In genomic region chr6:44662461-44663121, GRCh38 we compare ENCODE assay signal across 1 cellular context.
TF ChIP-seq lines count a peak whose summit lies in the region.

No MANE protein-coding gene starts in this region.

TF ChIP-seq in IMR-90, 13 proteins besides CTCF, POLR2A, EP300 and RAD21 (continued from another document):
- TF ChIP-seq USF2 (IDR thresholded peaks at IDR 0.05; ENCODE audit: low read depth, low read length) (no peak), MXI1 (IDR thresholded peaks at IDR 0.05; ENCODE audit: borderline replicate concordance, low read depth, low read length) (no peak), RCOR1 (IDR thresholded peaks at IDR 0.05; ENCODE audit: insufficient replicate concordance, low read length) (no peak), BHLHE40 (IDR thresholded peaks at IDR 0.05; ENCODE audit: low read depth, low read length) (no peak), NFE2L2 (IDR thresholded peaks at IDR 0.05; ENCODE audit: low read depth, low read length) (no peak), RFX5 (IDR thresholded peaks at IDR 0.05; ENCODE audit: low read depth, low read length) (no peak), CHD1 (IDR thresholded peaks at IDR 0.05; ENCODE audit: low read depth, low read length) (no peak), SMC3 (IDR thresholded peaks at IDR 0.05; ENCODE audit: low read depth, low read length) (no peak), CEBPB (IDR thresholded peaks at IDR 0.05; ENCODE audit: low read depth, low read length) (no peak)
